ENCODE assay signal across 15 cellular contexts in genomic region chr17:66032082-66032712, GRCh38.
DNase-seq lines count a peak whose midpoint lies in the region; ATAC-seq, FAIRE-seq and TF ChIP-seq lines count a peak whose summit lies in the region.
"Had no signal": no experiment of that assay in that cellular context is flagged by ENCODE, and none has a peak within 500 bp of the region (broad histone marks: within the 10 kb centered on the region; RNA-seq: fewer than 3 reads in every experiment).

No MANE protein-coding gene starts in this region.

- TF ChIP-seq CTCF in GM13977 (IDR thresholded peaks at IDR 0.05; ENCODE audit: extremely low read depth, insufficient read depth, missing control alignments) (no peak), sigmoid colon (IDR thresholded peaks at IDR 0.05) (no peak)

- 79 to 80% methylated on average over 2 of the region's 2 CpGs for WGBS in sigmoid colon, 2 donors

- intact Hi-C loops in sigmoid colon (cut with DNase I) = no loop called here

- H3K27ac ChIP-seq in SJCRH30 (peak overlapping the region; percentile 13; the same call in 1 of the 2 replicates), sigmoid colon (no peak overlapping the region)

- H3K36me3 ChIP-seq in SJCRH30 = peaks cover 64% of the 10 kb centered on the region
- peaks cover 0 to under 1% (median 0%) of the 10 kb centered on the region in 4 donors for H3K36me3 ChIP-seq in sigmoid colon

- peaks cover 4% of the 10 kb centered on the region; the same call in 1 of the 2 replicates for H3K9me3 ChIP-seq in SJCRH30 (replicated peaks)
- H3K9me3 ChIP-seq in sigmoid colon = no peaks in the 10 kb centered on the region
- H3K9me3 ChIP-seq: mucosa of descending colon had no signal

- TF ChIP-seq POLR2A in sigmoid colon (IDR thresholded peaks at IDR 0.05) = no peak

- H3K4me1 ChIP-seq in SJCRH30 = peaks cover 13% of the 10 kb centered on the region
- no peaks in the 10 kb centered on the region for H3K4me1 ChIP-seq in sigmoid colon

- H3K4me3 ChIP-seq in SJCRH30 (no peak overlapping the region), sigmoid colon (no peak overlapping the region)
- H3K4me3 ChIP-seq: mucosa of descending colon had no signal

- FAIRE-seq in frontal cortex (lab: Jason Lieb, UNC) = no peak

- DNase-seq in GM13977 (ENCODE audit: low spot score) (peak; percentile 9), SJCRH30 (peak; percentile 53 to 79), activated gamma-delta T cell treated with Interleukin-2 at 50 U/mL for 16 hours (no peak), sigmoid colon (no peak), frontal cortex (ENCODE audit: low spot score in 2 of 2) (no peak), T-helper 9 cell (no peak)
- DNase-seq: activated CD4-positive, CD25-positive, alpha-beta regulatory T cell treated with anti-CD3 and anti-CD28 coated beads, Interleukin-2, amount 50 U/mL, for 72 hours; DMS53; endodermal cell; H9; hypothalamus; mucosa of descending colon; NCI-H1048 had no signal

- in situ Hi-C loops in GM13977 (cut with MboI; ENCODE audit: low pct_unique_long_range_greater_than_20kb, low sequenced_read_pairs, unreplicated experiment) = no loop called here

- H3K27me3 ChIP-seq in SJCRH30 (no peaks in the 10 kb centered on the region), sigmoid colon (no peaks in the 10 kb centered on the region)

- ATAC-seq in GM19395 (IDR thresholded peaks at IDR 0.05; ENCODE audit: unreplicated experiment) (peak; percentile 84), HG02852 (IDR thresholded peaks at IDR 0.05; ENCODE audit: unreplicated experiment) (peak; percentile 84)
- ATAC-seq: mucosa of descending colon had no signal

- TF ChIP-seq EP300 in sigmoid colon (IDR thresholded peaks at IDR 0.05) = no peak

Comparison
In these comparisons a context has a peak if more than half of its experiments do, and no peak if none do; other contexts are left out.
1. DNase-seq: peak in GM13977 (single experiment) and SJCRH30 (2 of 2); none in activated gamma-delta T cell treated with Interleukin-2 at 50 U/mL for 16 hours (single experiment), sigmoid colon (single experiment), frontal cortex (0 of 2) and T-helper 9 cell (single experiment).